In the genomic region with DNA sequence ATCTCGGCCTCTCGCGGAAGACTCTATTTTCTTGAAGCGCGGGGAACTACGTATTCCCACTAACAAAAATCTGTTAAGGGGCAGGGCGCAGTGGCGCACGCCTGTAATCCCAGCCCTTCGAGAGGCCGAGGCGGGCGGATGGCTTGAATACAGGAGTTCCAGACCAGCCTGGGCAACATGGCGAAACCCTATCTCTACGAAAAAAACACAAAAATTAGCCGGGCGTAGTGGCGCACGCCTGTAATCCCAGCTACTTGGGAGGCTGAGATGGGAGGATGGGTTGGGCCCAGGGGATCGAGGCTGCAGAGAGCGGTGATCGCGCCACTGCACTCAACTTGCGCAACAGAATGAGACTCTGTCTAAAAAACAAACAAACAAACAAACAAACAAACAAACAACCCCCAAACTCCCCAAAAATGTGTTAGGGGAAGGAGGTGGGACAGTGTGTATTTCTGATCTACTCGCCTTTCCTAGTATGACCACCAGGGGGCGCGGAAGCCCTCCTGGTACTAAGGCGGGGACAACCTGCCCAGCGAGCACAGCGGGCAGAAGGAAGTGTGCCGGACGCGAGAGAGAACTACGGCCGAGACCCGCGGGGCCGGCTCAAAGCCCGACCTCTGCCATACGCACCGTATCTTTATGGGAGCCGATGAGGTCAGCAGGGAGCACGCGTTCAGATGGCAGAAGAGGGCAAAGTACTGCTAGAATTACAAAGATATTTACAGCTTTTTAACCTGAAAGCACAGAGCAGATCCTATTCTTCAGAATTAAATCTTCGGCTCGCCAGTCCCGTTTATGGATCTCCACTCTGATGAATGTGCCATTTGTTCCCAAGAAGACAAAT, we compare ENCODE assay signal across 8 cellular contexts. TPM values are rescaled to one million over a fixed set of nuclear protein-coding genes. Genes with fewer than 3 reads are reported as not detected.
DNase-seq lines count a peak whose midpoint lies in the region; ATAC-seq, FAIRE-seq and TF ChIP-seq lines count a peak whose summit lies in the region.

No MANE protein-coding gene starts in this region.

- peaks cover 0 to 3% (median 0%) of the 10 kb centered on the region in 3 donors for H3K27me3 Mint-ChIP-seq in CD14-positive monocyte (ENCODE audit: low read depth in 3 of 3)

- peak; percentile 13 for FAIRE-seq in H1 (lab: Jason Lieb, UNC)

- no peak overlapping the region for H3K27ac ChIP-seq in H1 (ENCODE audit: low read depth, low read length)

- H4K8ac ChIP-seq in H1 (ENCODE audit: extremely low read depth, insufficient read depth, low read length), result no peak overlapping the region

- H3K4me1 ChIP-seq in H1 (replicated peaks in 1 of 4; ENCODE audit: control insufficient read depth in 3 of 4, insufficient read depth in 4 of 4, low read length in 3 of 4), result peaks cover 2 to 11% (median 7%) of the 10 kb centered on the region in 4 experiments; a peak in 6 of 7 replicates

- peaks cover 12 to 26% of the 10 kb centered on the region in 2 donors for H3K36me3 Mint-ChIP-seq in CD14-positive monocyte

- no peak overlapping the region for H3K18ac ChIP-seq in H1 (ENCODE audit: extremely low read depth, low read length)

- H3K56ac ChIP-seq in H1 (replicated peaks; ENCODE audit: insufficient read length, low read depth, low read length), result no peak overlapping the region

- peak; percentile 80 for ATAC-seq in GM19324 (IDR thresholded peaks at IDR 0.05; ENCODE audit: low FRiP score, unreplicated experiment)
- ATAC-seq in HG03457 (IDR thresholded peaks at IDR 0.05; ENCODE audit: unreplicated experiment), result peak; percentile 52

- peak; percentile 72 to 74 for TF ChIP-seq RAD21 in H1 (IDR thresholded peaks at IDR 0.05 in 1 of 2, conservative IDR thresholded peaks at IDR 0.05 in 1 of 2; ENCODE audit: low read depth in 2 of 2, low read length in 2 of 2)

- no peak overlapping the region for H4K5ac ChIP-seq in H1 (ENCODE audit: insufficient read length, low read depth, low read length)

- H2BK15ac ChIP-seq in H1 (ENCODE audit: low read length), result no peak overlapping the region

- no peaks in the 10 kb centered on the region for H3K36me3 ChIP-seq in H1 (ENCODE audit: control insufficient read depth in 2 of 4, insufficient read depth in 4 of 4, low read length in 3 of 4)

- no peak overlapping the region for H3K23ac ChIP-seq in H1 (ENCODE audit: insufficient read length)

- H3K14ac ChIP-seq in H1 (ENCODE audit: insufficient read length), result no peak overlapping the region

- no peak overlapping the region for H2BK5ac ChIP-seq in H1 (ENCODE audit: low read depth, low read length)

- intact Hi-C loops in CD14-positive monocyte (cut with micrococcal nuclease), result loop anchor here (2.0 to 10.0 kb wide), 3 partner anchors 17 to 89 kb away; partner anchors contain the start of gene PATL1 (in 2 of the 2)

- peak overlapping the region; percentile 87 to 89 for H3K4me2 ChIP-seq in H1 (ENCODE audit: insufficient read depth in 1 of 2, low read depth in 2 of 2, low read length in 2 of 2)

- DNase-seq in CD14-positive monocyte (ENCODE audit: low spot score) (peak; percentile 85), NCI-H774 (lab: John Stamatoyannopoulos, UW) (peak; percentile 72), H1 (ENCODE audit: low read depth in 1 of 2, low spot score in 2 of 2) (peak in 1 of 2 experiments; percentile 92), mesenteric fat pad (ENCODE audit: low spot score) (peak; percentile 92)
- DNase-seq in activated CD8-positive, alpha-beta memory T cell treated with anti-CD3 and anti-CD28 coated beads for 24 hours, result peak; percentile 92
- peak; percentile 66 for DNase-seq in stimulated activated CD8-positive, alpha-beta memory T cell treated with anti-CD3 and anti-CD28 coated beads, Interleukin-15, amount 100 ng/mL, for 1 hour (ENCODE audit: low read depth)

- H2BK12ac ChIP-seq in H1 (ENCODE audit: low read depth, low read length), result no peak overlapping the region

- H4K20me1 ChIP-seq in H1 (replicated peaks in 1 of 2; ENCODE audit: control insufficient read depth in 1 of 2, insufficient read depth in 2 of 2, low read length in 2 of 2), result peaks cover 7 to 17% of the 10 kb centered on the region in 2 experiments

- peak overlapping the region; percentile 76 to 92 (median 90) for H3K27ac Mint-ChIP-seq in CD14-positive monocyte

- peak overlapping the region; percentile 84 for H2AFZ ChIP-seq in H1 (ENCODE audit: low read length)

- H3K27me3 ChIP-seq in H1 (replicated peaks in 1 of 4; ENCODE audit: control insufficient read depth in 3 of 4, extremely low read depth in 1 of 4, insufficient read depth in 3 of 4, low read length in 3 of 4), result peaks cover 0 to 6% (median 0%) of the 10 kb centered on the region in 4 experiments; a peak in 1 of 7 replicates

- H3K4me3 Mint-ChIP-seq in CD14-positive monocyte, result peak overlapping the region; percentile 99

- peak overlapping the region; percentile 88 to 94 (median 89) for H3K4me3 ChIP-seq in H1 (ENCODE audit: extremely low read depth in 1 of 4, insufficient read depth in 2 of 4, low read depth in 3 of 4, low read length in 4 of 4)

- peak overlapping the region in 1 of 4 experiments; percentile 57; a peak in 1 of 7 replicates for H3K9ac ChIP-seq in H1 (replicated peaks in 1 of 4; ENCODE audit: extremely low read depth in 1 of 4, low read depth in 3 of 4, low read length in 3 of 4)

- H3K4me1 Mint-ChIP-seq in CD14-positive monocyte, result peaks cover 38% of the 10 kb centered on the region

- H3K79me2 ChIP-seq in H1 (ENCODE audit: control insufficient read depth in 1 of 2, insufficient read depth in 2 of 2, low read length in 2 of 2), result peaks cover 13 to 31% of the 10 kb centered on the region in 2 experiments

- POLR2A ChIA-PET in H1 (lab: Charles Lee; ENCODE audit: partially characterized antibody), result interaction anchor here (0.7 to 2.8 kb wide), 7 partner anchors 9 to 1580 kb away, joined by 3 to 13 read pairs (median 3); partner anchors contain the start of genes MRPL16 and PATL1

- TF ChIP-seq POLR2A in H1 (IDR thresholded peaks at IDR 0.05; ENCODE audit: control extremely low read depth in 1 of 2, low read depth in 2 of 2, low read length in 2 of 2), result no peak

- H2BK120ac ChIP-seq in H1 (replicated peaks; ENCODE audit: low read depth, low read length), result no peak overlapping the region

- H4K91ac ChIP-seq in H1 (replicated peaks; ENCODE audit: insufficient read length, low read length), result no peak overlapping the region

- TF ChIP-seq EP300 in H1 (IDR thresholded peaks at IDR 0.05; ENCODE audit: borderline replicate concordance in 1 of 2, low read depth in 2 of 2, low read length in 2 of 2), result no peak

- 37% methylated on average over 47 of the region's 47 CpGs; no CpG with 5 or more reads in 1 of the 2 experiments for WGBS in H1 (ENCODE audit: extremely low coverage in 1 of 2, insufficient coverage in 1 of 2, insufficient read length in 1 of 2, insufficient replicate concordance in 2 of 2, low coverage in 1 of 2, low lambda C conversion rate in 2 of 2, missing lambda C conversion rate in 1 of 2), 2 experiments

- peak; percentile 90 for TF ChIP-seq CTCF in CD14-positive monocyte (IDR thresholded peaks at IDR 0.05)
- peak; percentile 76 to 83 (median 78) for TF ChIP-seq CTCF in H1 (IDR thresholded peaks at IDR 0.05; ENCODE audit: control extremely low read depth in 1 of 3, insufficient read depth in 1 of 3, low read depth in 1 of 3, low read length in 3 of 3)

- CTCF ChIA-PET in H1 (lab: Charles Lee; ENCODE audit: partially characterized antibody), result interaction anchor here (0.6 to 5.5 kb wide), 18 partner anchors 10 to 225 kb away, joined by 3 to 48 read pairs (median 5); partner anchors contain the start of gene MRPL16

- H2BK20ac ChIP-seq in H1 (ENCODE audit: low read length), result no peak overlapping the region

- no peak overlapping the region for H3K4ac ChIP-seq in H1 (replicated peaks; ENCODE audit: insufficient read length, low read depth, low read length)

- H2AK5ac ChIP-seq in H1 (ENCODE audit: low read depth, low read length), result no peak overlapping the region

- H3K79me1 ChIP-seq in H1 (ENCODE audit: low read depth, low read length), result peaks cover 15% of the 10 kb centered on the region

- H3K9me3 ChIP-seq in H1 (ENCODE audit: insufficient read depth in 2 of 2, low read depth in 1 of 2, low read length in 1 of 2), result no peaks in the 10 kb centered on the region

- H3K23me2 ChIP-seq in H1 (ENCODE audit: low read depth, low read length), result peaks cover 10% of the 10 kb centered on the region; the same call in 1 of the 2 replicates

- peaks cover 0 to 1% (median 0%) of the 10 kb centered on the region in 7 donors for H3K9me3 Mint-ChIP-seq in CD14-positive monocyte

RNA-seq across cellular contexts. Expression of gene STX3, which starts 1.3 kb away (rescaled TPM):
- polyA plus RNA-seq in CD14-positive monocyte, result 10 to 100 TPM; 22.4 to 25.4 TPM
- 56.1 and 56.2 TPM in 2 replicates for total RNA-seq in H1 (2021; fragmentation: NEBNext Ultra II Directional; extraction: Animal tissue kit (Norgen Biotek cat#: 25700))
- 43.0 and 50.5 TPM in 2 replicates for polyA plus RNA-seq in H1 (2011; rRNA removed)
- polyA plus RNA-seq in H1 (2011; cell fraction: cytosol; rRNA removed), result 56.6 TPM
- polyA plus RNA-seq in H1 (2011; cell fraction: nucleus; rRNA removed), result 28.5 TPM
- polyA plus RNA-seq in H1 (2012, experiment 1 of 2), result 40.8 to 54.8 TPM (median 49.6 TPM) in 4 replicates
- polyA plus RNA-seq in H1 (2012, experiment 2 of 2), result 6.5 TPM
- 31.6 TPM for polyA plus RNA-seq in H1 (2013, experiment 1 of 2)
- 33.9 TPM for polyA plus RNA-seq in H1 (2013, experiment 2 of 2)
- polyA minus RNA-seq in H1 (2011; rRNA and poly(A)+ RNA removed), result 38.8 and 45.6 TPM in 2 replicates
- polyA minus RNA-seq in H1 (2011; cell fraction: cytosol; rRNA and poly(A)+ RNA removed), result 25.6 TPM
- 42.1 TPM for polyA minus RNA-seq in H1 (2011; cell fraction: nucleus; rRNA and poly(A)+ RNA removed)
- 24.9 TPM for total RNA-seq in mesenteric fat pad

RNA-seq across cellular contexts. Expression of gene OR10V1, which starts 40.2 kb away (rescaled TPM):
- polyA plus RNA-seq in CD14-positive monocyte, result not detected
- total RNA-seq in H1 (2021; fragmentation: NEBNext Ultra II Directional; extraction: Animal tissue kit (Norgen Biotek cat#: 25700)), result not detected in 2 replicates
- polyA plus RNA-seq in H1 (2011; rRNA removed), result not detected in 2 replicates
- polyA plus RNA-seq in H1 (2011; cell fraction: cytosol; rRNA removed), result not detected
- polyA plus RNA-seq in H1 (2011; cell fraction: nucleus; rRNA removed), result not detected
- polyA plus RNA-seq in H1 (2012, experiment 1 of 2), result not detected in 4 replicates
- not detected for polyA plus RNA-seq in H1 (2012, experiment 2 of 2)
- not detected for polyA plus RNA-seq in H1 (2013, experiment 1 of 2)
- not detected for polyA plus RNA-seq in H1 (2013, experiment 2 of 2)
- not detected in 2 replicates for polyA minus RNA-seq in H1 (2011; rRNA and poly(A)+ RNA removed)
- not detected for polyA minus RNA-seq in H1 (2011; cell fraction: cytosol; rRNA and poly(A)+ RNA removed)
- not detected for polyA minus RNA-seq in H1 (2011; cell fraction: nucleus; rRNA and poly(A)+ RNA removed)
- total RNA-seq in mesenteric fat pad, result not detected

RNA-seq across cellular contexts. Expression of gene MRPL16, which starts 56.7 kb away (rescaled TPM):
- polyA plus RNA-seq in CD14-positive monocyte, result 10 to 100 TPM; 71.9 to 75.0 TPM
- total RNA-seq in H1 (2021; fragmentation: NEBNext Ultra II Directional; extraction: Animal tissue kit (Norgen Biotek cat#: 25700)), result 76.8 and 79.8 TPM in 2 replicates
- 69.2 and 72.3 TPM in 2 replicates for polyA plus RNA-seq in H1 (2011; rRNA removed)
- 105 TPM for polyA plus RNA-seq in H1 (2011; cell fraction: cytosol; rRNA removed)
- polyA plus RNA-seq in H1 (2011; cell fraction: nucleus; rRNA removed), result 46.5 TPM
- 86.4 to 94.2 TPM (median 89.9 TPM) in 4 replicates for polyA plus RNA-seq in H1 (2012, experiment 1 of 2)
- polyA plus RNA-seq in H1 (2012, experiment 2 of 2), result 67.1 TPM
- 80.6 TPM for polyA plus RNA-seq in H1 (2013, experiment 1 of 2)
- 83.2 TPM for polyA plus RNA-seq in H1 (2013, experiment 2 of 2)
- polyA minus RNA-seq in H1 (2011; rRNA and poly(A)+ RNA removed), result 35.6 and 43.8 TPM in 2 replicates
- 27.0 TPM for polyA minus RNA-seq in H1 (2011; cell fraction: cytosol; rRNA and poly(A)+ RNA removed)
- 23.9 TPM for polyA minus RNA-seq in H1 (2011; cell fraction: nucleus; rRNA and poly(A)+ RNA removed)
- 39.5 TPM for total RNA-seq in mesenteric fat pad
